In genomic region chr16:76335187-76335974, GRCh38 we compare ENCODE assay signal across 2 cellular contexts.
TF ChIP-seq lines count a peak whose summit lies in the region.

No MANE protein-coding gene starts in this region.

TF ChIP-seq in H1, 55 proteins besides CTCF, POLR2A, EP300 and RAD21:
- no peak for TF ChIP-seq SP1 (IDR thresholded peaks at IDR 0.05; ENCODE audit: low read depth, low read length)
- TF ChIP-seq RBBP5 (IDR thresholded peaks at IDR 0.05; ENCODE audit: borderline replicate concordance, low read depth, low read length): no peak
- TF ChIP-seq SIX5 (IDR thresholded peaks at IDR 0.05; ENCODE audit: low read depth, low read length): no peak
- TF ChIP-seq E2F6 (IDR thresholded peaks at IDR 0.05): 0 out of 2 replicates have a peak, but pooled peaks have one; percentile 17
- no peak for TF ChIP-seq RXRA (IDR thresholded peaks at IDR 0.05; ENCODE audit: insufficient read depth, low read depth, low read length)
- TF ChIP-seq FOSL1 (IDR thresholded peaks at IDR 0.05; ENCODE audit: insufficient read depth, low read depth, low read length): no peak
- no peak for TF ChIP-seq YY1 (IDR thresholded peaks at IDR 0.05; ENCODE audit: low read depth, low read length)
- no peak for TF ChIP-seq MAFK (IDR thresholded peaks at IDR 0.05; ENCODE audit: low read depth, low read length)
- TF ChIP-seq NANOG (IDR thresholded peaks at IDR 0.05; ENCODE audit: insufficient read depth, low read depth, low read length, poor library complexity, severe bottlenecking): no peak
- TF ChIP-seq MAX (IDR thresholded peaks at IDR 0.05): peak; percentile 22; the same call in 1 of the 2 replicates
- TF ChIP-seq ASH2L (IDR thresholded peaks at IDR 0.05; ENCODE audit: low read length): no peak
- no peak for TF ChIP-seq EZH2 (IDR thresholded peaks at IDR 0.05; ENCODE audit: low read depth, low read length, severe bottlenecking)
- TF ChIP-seq JUN (IDR thresholded peaks at IDR 0.05; ENCODE audit: low read depth, low read length): no peak
- TF ChIP-seq TCF12 (IDR thresholded peaks at IDR 0.05; ENCODE audit: low read depth, low read length): no peak
- no peak for TF ChIP-seq TAF1 (IDR thresholded peaks at IDR 0.05; ENCODE audit: low read depth, low read length)

TF ChIP-seq in SK-N-SH, 30 proteins besides CTCF, POLR2A, EP300 and RAD21:
- no peak for TF ChIP-seq RFX5 (IDR thresholded peaks at IDR 0.05; ENCODE audit: low read length)
- no peak for TF ChIP-seq GABPA (IDR thresholded peaks at IDR 0.05; ENCODE audit: low read depth)
- no peak for TF ChIP-seq SMC3 (IDR thresholded peaks at IDR 0.05; ENCODE audit: low read depth, low read length)
- TF ChIP-seq TEAD4 (IDR thresholded peaks at IDR 0.05; ENCODE audit: borderline replicate concordance, insufficient read depth): no peak
- no peak for TF ChIP-seq POLR2AphosphoS5 (IDR thresholded peaks at IDR 0.05; ENCODE audit: low read depth, low read length)
- TF ChIP-seq NFIC (IDR thresholded peaks at IDR 0.05; ENCODE audit: borderline replicate concordance): no peak
- no peak for TF ChIP-seq MXI1 (IDR thresholded peaks at IDR 0.05; ENCODE audit: low read depth, low read length)
- TF ChIP-seq USF2 (IDR thresholded peaks at IDR 0.05; ENCODE audit: borderline replicate concordance, low read depth, low read length): no peak
- no peak for TF ChIP-seq ZBTB33 (IDR thresholded peaks at IDR 0.05; ENCODE audit: borderline replicate concordance, low read depth)
- TF ChIP-seq RXRA (IDR thresholded peaks at IDR 0.05; ENCODE audit: borderline replicate concordance, low read depth): no peak
- no peak for TF ChIP-seq FOXM1 (IDR thresholded peaks at IDR 0.05; ENCODE audit: low read depth)
- TF ChIP-seq TCF12 (IDR thresholded peaks at IDR 0.05): no peak
- TF ChIP-seq FOSL2 (IDR thresholded peaks at IDR 0.05; ENCODE audit: borderline replicate concordance, low read depth): no peak
- no peak for TF ChIP-seq JUND (IDR thresholded peaks at IDR 0.05)
- no peak for TF ChIP-seq EZH2phosphoT487 (IDR thresholded peaks at IDR 0.05; ENCODE audit: borderline replicate concordance, low read depth)
- TF ChIP-seq PBX3 (IDR thresholded peaks at IDR 0.05): no peak
- TF ChIP-seq GATA2 (CRISPR knock-in tag; IDR thresholded peaks at IDR 0.05): no peak
- no peak for TF ChIP-seq TAF1 (IDR thresholded peaks at IDR 0.05; ENCODE audit: borderline replicate concordance, low read depth, low read length)
- TF ChIP-seq ELF1 (IDR thresholded peaks at IDR 0.05): no peak
- no peak for TF ChIP-seq USF1 (IDR thresholded peaks at IDR 0.05; ENCODE audit: borderline replicate concordance, low read depth)
